ENCODE assay signal across 17 cellular contexts in the genomic region with DNA sequence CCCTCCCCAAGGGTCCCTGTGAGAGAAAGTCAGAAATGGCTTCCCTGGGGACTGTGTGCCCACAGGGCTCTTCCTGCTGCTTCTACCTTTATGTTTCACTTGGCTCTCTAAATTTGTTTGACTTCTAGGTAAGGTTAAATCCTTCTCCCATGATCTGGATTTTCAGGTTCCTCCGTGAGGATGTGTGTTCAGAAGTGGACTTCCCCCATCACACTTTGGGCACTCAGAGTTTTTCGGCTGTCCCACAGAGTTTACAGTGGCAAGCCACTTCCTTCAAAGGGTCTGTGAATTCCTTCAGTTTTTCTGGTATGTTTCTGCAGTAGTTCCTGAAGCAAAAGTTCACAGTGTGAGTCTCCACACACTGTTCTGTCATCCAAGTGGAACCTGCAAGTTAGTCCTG. TPM values are rescaled to one million over a fixed set of nuclear protein-coding genes. Genes with fewer than 3 reads are reported as not detected.
"Had no signal": no experiment of that assay in that cellular context is flagged by ENCODE, and none has a peak within 500 bp of the region (broad histone marks: within the 10 kb centered on the region; RNA-seq: fewer than 3 reads in every experiment).

No MANE protein-coding gene starts in this region.

- H3K9me3 Mint-ChIP-seq: activated CD4-positive, alpha-beta memory T cell treated with anti-CD3 and anti-CD28 coated beads, Interleukin-2, amount 10 ng/mL, durations not matched to agents 7 days and 5 days had no signal

- H3K4me1 Mint-ChIP-seq: activated CD4-positive, alpha-beta memory T cell treated with anti-CD3 and anti-CD28 coated beads, Interleukin-2, amount 10 ng/mL, durations not matched to agents 7 days and 5 days; activated CD4-positive, alpha-beta T cell treated with anti-CD3 and anti-CD28 coated beads for 36 hours; neural progenitor cell; stimulated activated effector memory CD8-positive, alpha-beta T cell treated with anti-CD3 and anti-CD28 coated beads, Interleukin-12 subunit alpha, Interleukin-12 subunit beta, amount 100 ng/mL, for 72 hours had no signal

- H3K4me3 ChIP-seq: gastrocnemius medialis, heart right ventricle, left ventricle myocardium inferior, neural progenitor cell, skin epidermis, upper lobe of left lung had no signal

- H3K36me3 Mint-ChIP-seq: neural progenitor cell; stimulated activated effector memory CD8-positive, alpha-beta T cell treated with anti-CD3 and anti-CD28 coated beads, Interleukin-12 subunit alpha, Interleukin-12 subunit beta, amount 100 ng/mL, for 72 hours had no signal

- H3K27me3 ChIP-seq: gastrocnemius medialis, heart right ventricle, neural progenitor cell, upper lobe of left lung had no signal

- H3K27ac ChIP-seq: gastrocnemius medialis, left ventricle myocardium inferior, neural progenitor cell, parathyroid adenoma, skin epidermis, upper lobe of left lung had no signal

- H2AFZ ChIP-seq: neural progenitor cell, parathyroid adenoma had no signal

- DNase-seq: activated CD4-positive, alpha-beta memory T cell treated with anti-CD3 and anti-CD28 coated beads, Interleukin-2, amount 10 ng/mL, durations not matched to agents 7 days and 5 days; activated CD4-positive, alpha-beta T cell treated with anti-CD3 and anti-CD28 coated beads for 36 hours; activated gamma-delta T cell treated with Interleukin-2 at 50 U/mL for 16 hours; activated T-cell treated with anti-CD3 and anti-CD28 coated beads, Interleukin-2, amount 50 U/mL, for 48 hours; aorta; gastrocnemius medialis; heart right ventricle; left ventricle myocardium inferior; mesenchymal stem cell; retina; substantia nigra; T-helper 9 cell; upper lobe of left lung had no signal

- H3K36me3 ChIP-seq: gastrocnemius medialis, heart right ventricle, left ventricle myocardium inferior, neural progenitor cell, upper lobe of left lung had no signal

- H3K4me2 ChIP-seq: neural progenitor cell had no signal

- H3K9me3 ChIP-seq: gastrocnemius medialis, upper lobe of left lung had no signal

- H3K27ac Mint-ChIP-seq: activated CD4-positive, alpha-beta memory T cell treated with anti-CD3 and anti-CD28 coated beads, Interleukin-2, amount 10 ng/mL, durations not matched to agents 7 days and 5 days; activated CD4-positive, alpha-beta T cell treated with anti-CD3 and anti-CD28 coated beads for 36 hours; stimulated activated effector memory CD8-positive, alpha-beta T cell treated with anti-CD3 and anti-CD28 coated beads, Interleukin-12 subunit alpha, Interleukin-12 subunit beta, amount 100 ng/mL, for 72 hours had no signal

- H3K27me3 Mint-ChIP-seq: activated CD4-positive, alpha-beta memory T cell treated with anti-CD3 and anti-CD28 coated beads, Interleukin-2, amount 10 ng/mL, durations not matched to agents 7 days and 5 days; activated CD4-positive, alpha-beta T cell treated with anti-CD3 and anti-CD28 coated beads for 36 hours had no signal

- H3K4me3 Mint-ChIP-seq: activated CD4-positive, alpha-beta memory T cell treated with anti-CD3 and anti-CD28 coated beads, Interleukin-2, amount 10 ng/mL, durations not matched to agents 7 days and 5 days; activated CD4-positive, alpha-beta T cell treated with anti-CD3 and anti-CD28 coated beads for 36 hours; neural progenitor cell; stimulated activated effector memory CD8-positive, alpha-beta T cell treated with anti-CD3 and anti-CD28 coated beads, Interleukin-12 subunit alpha, Interleukin-12 subunit beta, amount 100 ng/mL, for 72 hours had no signal

- H3K4me1 ChIP-seq: gastrocnemius medialis, heart right ventricle, left ventricle myocardium inferior, neural progenitor cell, parathyroid adenoma, upper lobe of left lung had no signal

- ATAC-seq: activated CD4-positive, alpha-beta T cell treated with anti-CD3 and anti-CD28 coated beads for 36 hours; gastrocnemius medialis; heart right ventricle; stimulated activated effector memory CD8-positive, alpha-beta T cell treated with anti-CD3 and anti-CD28 coated beads, Interleukin-12 subunit alpha, Interleukin-12 subunit beta, amount 100 ng/mL, for 72 hours had no signal

- H3K9ac ChIP-seq: neural progenitor cell, parathyroid adenoma had no signal

- H3K79me2 ChIP-seq: parathyroid adenoma had no signal

RNA-seq across cellular contexts. Expression of gene RARB, which starts 30.9 kb away (rescaled TPM):
- total RNA-seq: activated CD4-positive, alpha-beta memory T cell treated with anti-CD3 and anti-CD28 coated beads, Interleukin-2, amount 10 ng/mL, durations not matched to agents 7 days and 5 days; activated CD4-positive, alpha-beta T cell treated with anti-CD3 and anti-CD28 coated beads for 36 hours had no signal
